ENCODE assay signal across 17 cellular contexts in genomic region chr3:73270839-73271483, GRCh38.
DNase-seq lines count a peak whose midpoint lies in the region; TF ChIP-seq lines count a peak whose summit lies in the region.
"Had no signal": no experiment of that assay in that cellular context is flagged by ENCODE, and none has a peak within 500 bp of the region (broad histone marks: within the 10 kb centered on the region; RNA-seq: fewer than 3 reads in every experiment).

No MANE protein-coding gene starts in this region.

- H3K27ac ChIP-seq in SJCRH30 = peak overlapping the region; percentile 56
- no peak overlapping the region for H3K27ac ChIP-seq in left ventricle myocardium inferior (replicated peaks)
- H3K27ac ChIP-seq: BLaER1 treated with 17β-estradiol and CSF1 and Interleukin-3, amounts not matched to agents 10 nM and 100 nM; dorsolateral prefrontal cortex; heart left ventricle; lower lobe of right lung had no signal

- H3K9me3 ChIP-seq in BE2C = no peaks in the 10 kb centered on the region
- H3K9me3 ChIP-seq in SJCRH30 (replicated peaks) = no peaks in the 10 kb centered on the region; the same call in 1 of the 2 replicates
- peaks cover 5% of the 10 kb centered on the region for H3K9me3 ChIP-seq in left ventricle myocardium inferior (replicated peaks)
- H3K9me3 ChIP-seq: lower lobe of right lung had no signal

- H3K36me3 ChIP-seq in BE2C (no peaks in the 10 kb centered on the region), SJCRH30 (no peaks in the 10 kb centered on the region), left ventricle myocardium inferior (no peaks in the 10 kb centered on the region)
- H3K36me3 ChIP-seq: BLaER1 treated with 17β-estradiol and CSF1 and Interleukin-3, amounts not matched to agents 10 nM and 100 nM; heart left ventricle; lower lobe of right lung had no signal

- H3K4me1 ChIP-seq in BE2C (no peaks in the 10 kb centered on the region; the same call in 1 of the 2 replicates), SJCRH30 (peaks cover 14% of the 10 kb centered on the region), left ventricle myocardium inferior (no peaks in the 10 kb centered on the region)
- H3K4me1 ChIP-seq: heart left ventricle, lower lobe of right lung had no signal

- TF ChIP-seq CTCF in BE2C (IDR thresholded peaks at IDR 0.05; ENCODE audit: low read depth, low read length) = no peak
- TF ChIP-seq CTCF in left ventricle myocardium inferior (IDR thresholded peaks at IDR 0.05; ENCODE audit: borderline replicate concordance) = no peak

- intact Hi-C loops in left ventricle myocardium inferior (cut with micrococcal nuclease) = no loop called here

- H3K27me3 ChIP-seq in BE2C = no peaks in the 10 kb centered on the region
- H3K27me3 ChIP-seq in SJCRH30 = no peaks in the 10 kb centered on the region
- H3K27me3 ChIP-seq in left ventricle myocardium inferior (ENCODE audit: low read depth) = no peaks in the 10 kb centered on the region
- H3K27me3 ChIP-seq: BLaER1 treated with 17β-estradiol and CSF1 and Interleukin-3, amounts not matched to agents 10 nM and 100 nM; dorsolateral prefrontal cortex; heart left ventricle had no signal

- DNase-seq in BE2C (peak; percentile 56), LHCN-M2 (ENCODE audit: low read depth) (peak; percentile 29), SJCRH30 (peak; percentile 84 to 88), fibroblast of the conjunctiva (ENCODE audit: low read depth) (peak; percentile 6), occipital lobe (lab: John Stamatoyannopoulos, UW) (no peak), NCI-H2171 (lab: John Stamatoyannopoulos, UW) (no peak), left ventricle myocardium inferior (no peak)
- DNase-seq: activated CD4-positive, alpha-beta T cell treated with anti-CD3 and anti-CD28 coated beads, Interleukin-2, amount 10 ng/mL, durations not matched to agents 7 days and 5 days; DMS79; erythroblast; heart left ventricle; KG1; lower lobe of right lung; naive thymus-derived CD8-positive, alpha-beta T cell; NCI-H1048 had no signal

- H3K4me3 ChIP-seq in BE2C (ENCODE audit: low read depth, low read length) = no peak overlapping the region
- H3K4me3 ChIP-seq in SJCRH30 = no peak overlapping the region
- H3K4me3 ChIP-seq in left ventricle myocardium inferior = no peak overlapping the region
- H3K4me3 ChIP-seq: BLaER1 treated with 17β-estradiol and CSF1 and Interleukin-3, amounts not matched to agents 10 nM and 100 nM; dorsolateral prefrontal cortex; heart left ventricle; lower lobe of right lung had no signal

Comparison
In these comparisons a context has a peak if more than half of its experiments do, and no peak if none do; other contexts are left out.
1. DNase-seq: peak in BE2C (single experiment), LHCN-M2 (single experiment), SJCRH30 (2 of 2) and fibroblast of the conjunctiva (single experiment); none in occipital lobe (single experiment), NCI-H2171 (single experiment) and left ventricle myocardium inferior (single experiment).